ENCODE assay signal across 1 cellular context in genomic region chr13:99496322-99497142, GRCh38.
A peak's percentile ranks its signal among the peaks of the same experiment; 100 is the strongest.
TF ChIP-seq lines count a peak whose summit lies in the region.

No MANE protein-coding gene starts in this region.

TF ChIP-seq in HepG2, 621 proteins besides CTCF, POLR2A, EP300 and RAD21 (continued from another document):
- TF ChIP-seq ZNF281 (CRISPR knock-in tag; IDR thresholded peaks at IDR 0.05; ENCODE audit: borderline replicate concordance) (peak; percentile 24; the same call in 1 of the 2 replicates), SOX6 (IDR thresholded peaks at IDR 0.05) (no peak), SOX6 (CRISPR knock-in tag; IDR thresholded peaks at IDR 0.05) (peak; percentile 39; the same call in 1 of the 2 replicates), MAZ (IDR thresholded peaks at IDR 0.05; ENCODE audit: borderline replicate concordance, low read depth, low read length) (peak; percentile 87), MAZ (CRISPR knock-in tag; IDR thresholded peaks at IDR 0.05; ENCODE audit: low read depth) (no peak; the same call in 1 of the 2 replicates), SNAPC4 (CRISPR knock-in tag; IDR thresholded peaks at IDR 0.05) (peak; percentile 65), ZNF629 (CRISPR knock-in tag; conservative IDR thresholded peaks at IDR 0.05) (0 out of 2 replicates have a peak, but pooled peaks have one; percentile 28), SPEN (CRISPR knock-in tag; IDR thresholded peaks at IDR 0.05; ENCODE audit: low read depth) (0 out of 2 replicates have a peak, but pooled peaks have one; percentile 11), E2F1 (CRISPR knock-in tag; IDR thresholded peaks at IDR 0.05) (peak; percentile 14; the same call in 1 of the 2 replicates), CREB1 (IDR thresholded peaks at IDR 0.05) (peak; percentile 52; the same call in 1 of the 2 replicates), CREB1 (CRISPR knock-in tag; IDR thresholded peaks at IDR 0.05) (peak; percentile 44), CBX2 (IDR thresholded peaks at IDR 0.05; ENCODE audit: low read depth, low read length) (no peak), CBX2 (CRISPR knock-in tag; IDR thresholded peaks at IDR 0.05; ENCODE audit: low read depth) (no peak), ZGPAT (CRISPR knock-in tag; IDR thresholded peaks at IDR 0.05) (peak; percentile 17; the same call in 1 of the 2 replicates), FOXP4 (CRISPR knock-in tag; IDR thresholded peaks at IDR 0.05) (peak; percentile 10; the same call in 1 of the 2 replicates), ZNF605 (CRISPR knock-in tag; IDR thresholded peaks at IDR 0.05) (peak; percentile 79), ZFX (CRISPR knock-in tag; IDR thresholded peaks at IDR 0.05; ENCODE audit: low read depth) (peak; percentile 59), NFIC (IDR thresholded peaks at IDR 0.05; ENCODE audit: low read length) (peak; percentile 30; the same call in 1 of the 2 replicates), ZNF547 (CRISPR knock-in tag; IDR thresholded peaks at IDR 0.05) (peak; percentile 11; the same call in 1 of the 2 replicates), MAX (IDR thresholded peaks at IDR 0.05) (0 out of 2 replicates have a peak, but pooled peaks have one; percentile 31), NCOR1 (IDR thresholded peaks at IDR 0.05; ENCODE audit: borderline replicate concordance, low read length) (peak; percentile 35; the same call in 1 of the 2 replicates), ZNF430 (CRISPR knock-in tag; IDR thresholded peaks at IDR 0.05) (peak; percentile 47; the same call in 1 of the 2 replicates), MEF2D (CRISPR knock-in tag; IDR thresholded peaks at IDR 0.05) (no peak), TFAP4 (IDR thresholded peaks at IDR 0.05; ENCODE audit: borderline replicate concordance, low read depth) (peak; percentile 86; the same call in 1 of the 2 replicates), PATZ1 (CRISPR knock-in tag; IDR thresholded peaks at IDR 0.05) (0 out of 2 replicates have a peak, but pooled peaks have one; percentile 27), ARID2 (CRISPR knock-in tag; IDR thresholded peaks at IDR 0.05; ENCODE audit: borderline replicate concordance) (no peak), MED1 (CRISPR knock-in tag; IDR thresholded peaks at IDR 0.05) (peak; percentile 34; the same call in 1 of the 2 replicates), HOMEZ (CRISPR knock-in tag; IDR thresholded peaks at IDR 0.05; ENCODE audit: low read depth) (peak; percentile 47; the same call in 1 of the 2 replicates), KAT8 (CRISPR knock-in tag; IDR thresholded peaks at IDR 0.05) (peak; percentile 9; the same call in 1 of the 2 replicates), TBX2 (CRISPR knock-in tag; IDR thresholded peaks at IDR 0.05; ENCODE audit: borderline replicate concordance) (peak; percentile 37; the same call in 1 of the 2 replicates), ARID4A (CRISPR knock-in tag; IDR thresholded peaks at IDR 0.05; ENCODE audit: borderline replicate concordance) (peak; percentile 65; the same call in 1 of the 2 replicates)
